ENCODE assay signal across 14 cellular contexts in the genomic region with DNA sequence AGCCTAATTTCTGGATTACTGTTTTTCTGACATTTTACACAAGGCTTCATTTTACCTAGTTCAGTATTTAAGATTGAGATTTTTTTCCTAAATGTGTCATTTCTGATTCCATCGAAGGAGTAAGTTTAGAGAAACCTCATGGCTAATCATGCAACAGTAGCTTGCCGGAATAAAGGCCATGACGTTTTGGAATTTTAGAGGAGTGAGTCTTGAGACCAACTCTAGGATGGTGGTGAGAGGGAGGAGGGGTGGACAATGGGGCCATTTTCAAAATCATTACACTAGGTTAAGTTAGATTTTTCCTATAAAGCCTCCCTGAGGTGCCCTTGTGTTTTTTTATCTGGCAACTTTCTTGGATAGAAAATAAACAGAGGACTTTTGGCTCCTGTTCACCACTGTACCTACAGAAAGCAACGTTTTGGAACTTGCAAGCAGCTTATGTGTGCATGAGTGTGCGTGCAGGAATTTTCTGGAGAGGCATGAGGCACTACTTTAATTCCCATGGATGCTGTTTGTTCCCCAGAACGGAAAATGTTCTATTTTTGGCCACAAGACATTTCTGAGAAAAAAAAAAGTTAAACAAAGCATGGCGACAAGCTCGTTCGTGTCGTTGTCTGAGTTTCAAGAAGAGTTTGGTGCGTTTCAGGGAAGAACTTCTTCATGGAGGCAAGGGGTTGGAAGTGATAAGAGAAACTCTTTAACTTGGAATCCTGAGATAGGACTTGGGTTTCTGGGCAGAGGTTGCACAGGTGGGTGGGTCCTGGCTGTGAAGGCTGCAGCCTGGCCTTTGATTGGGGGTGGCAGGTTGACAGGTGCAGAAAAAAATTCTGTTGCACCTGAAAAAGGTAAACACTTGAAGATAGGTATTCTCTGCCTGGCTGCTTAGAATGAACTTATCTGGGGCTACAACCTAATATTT.
DNase-seq lines count a peak whose midpoint lies in the region; ATAC-seq and TF ChIP-seq lines count a peak whose summit lies in the region.
"Had no signal": no experiment of that assay in that cellular context is flagged by ENCODE, and none has a peak within 500 bp of the region (broad histone marks: within the 10 kb centered on the region; RNA-seq: fewer than 3 reads in every experiment).

No MANE protein-coding gene starts in this region.

- peaks cover 19% of the 10 kb centered on the region for H3K9me2 ChIP-seq in GM23338 (ENCODE audit: insufficient read depth)

- H3K27me3 ChIP-seq in GM23338 (ENCODE audit: insufficient read depth) (no peaks in the 10 kb centered on the region), brain microvascular endothelial cell (replicated peaks) (no peaks in the 10 kb centered on the region), right atrium auricular region (no peaks in the 10 kb centered on the region), stomach (no peaks in the 10 kb centered on the region)

- TF ChIP-seq CTCF in GM23338 (conservative IDR thresholded peaks at IDR 0.05; ENCODE audit: low read depth in 2 of 2) (no peak), brain microvascular endothelial cell (IDR thresholded peaks at IDR 0.05; ENCODE audit: low read depth, low read length, missing control alignments) (no peak), right atrium auricular region (IDR thresholded peaks at IDR 0.05) (no peak), stomach (IDR thresholded peaks at IDR 0.05) (no peak)

- peak overlapping the region; percentile 80; the same call in 1 of the 2 replicates for H2AFZ ChIP-seq in GM23338

- no peaks in the 10 kb centered on the region for H3K9me3 Mint-ChIP-seq in GM23338
- H3K9me3 Mint-ChIP-seq in stimulated activated naive CD8-positive, alpha-beta T cell treated with anti-CD3 and anti-CD28 coated beads, Interleukin-15, amount 100 ng/mL, for 72 hours: peaks cover 4 to 7% of the 10 kb centered on the region in 2 donors
- H3K9me3 Mint-ChIP-seq: activated CD4-positive, alpha-beta memory T cell treated with anti-CD3 and anti-CD28 coated beads for 36 hours had no signal

- H3K27ac Mint-ChIP-seq in GM23338: no peak overlapping the region
- no peak overlapping the region for H3K27ac Mint-ChIP-seq in stimulated activated naive CD8-positive, alpha-beta T cell treated with anti-CD3 and anti-CD28 coated beads, Interleukin-15, amount 100 ng/mL, for 72 hours
- H3K27ac Mint-ChIP-seq: activated CD4-positive, alpha-beta memory T cell treated with anti-CD3 and anti-CD28 coated beads for 36 hours had no signal

- TF ChIP-seq POLR2A in stomach (IDR thresholded peaks at IDR 0.05): no peak

- H3K79me2 ChIP-seq in GM23338 (replicated peaks; ENCODE audit: insufficient read depth): no peaks in the 10 kb centered on the region

- no peak overlapping the region for H3K4me3 ChIP-seq in GM23338
- no peak overlapping the region for H3K4me3 ChIP-seq in brain microvascular endothelial cell (ENCODE audit: low read depth, low read length)
- H3K4me3 ChIP-seq in right atrium auricular region: no peak overlapping the region
- no peak overlapping the region for H3K4me3 ChIP-seq in stomach

- no peak overlapping the region for H3K27ac ChIP-seq in GM23338 (ENCODE audit: low read depth)
- H3K27ac ChIP-seq in brain microvascular endothelial cell: peak overlapping the region; percentile 0
- peak overlapping the region; percentile 35 to 64 for H3K27ac ChIP-seq in right atrium auricular region
- H3K27ac ChIP-seq in stomach: peak overlapping the region; percentile 35 to 80 (median 47)

- 25 to 39% (median 34%) methylated on average over 11 of the region's 11 CpGs for WGBS in stomach, 5 donors

- DNase-seq in GM23338 (ENCODE audit: low spot score): no peak
- no peak for DNase-seq in brain microvascular endothelial cell
- DNase-seq in right atrium auricular region (ENCODE audit: low spot score): no peak
- no peak for DNase-seq in stomach
- no peak for DNase-seq in NOMO-1 (lab: John Stamatoyannopoulos, UW; ENCODE audit: unreplicated experiment in 2 of 2)
- no peak for DNase-seq in stimulated activated naive CD8-positive, alpha-beta T cell treated with anti-CD3 and anti-CD28 coated beads, Interleukin-15, amount 100 ng/mL, for 72 hours
- DNase-seq: activated CD4-positive, alpha-beta memory T cell treated with anti-CD3 and anti-CD28 coated beads for 36 hours; activated effector memory CD4-positive, alpha-beta T cell treated with anti-CD3 and anti-CD28 coated beads, Interleukin-2, amount 50 U/mL, for 16 hours; AML-193; DMS 273 treated with DMSO at 0.1 percent for 48 hours; NCI-H1930; SHP77 treated with DMSO at 0.1 percent for 48 hours had no signal

- in situ Hi-C loops in brain microvascular endothelial cell (cut with HindIII; ENCODE audit: low pct_ligation_motif_present, low sequenced_read_pairs): no loop called here

- H3F3A ChIP-seq in GM23338 (replicated peaks; ENCODE audit: low read depth): no peaks in the 10 kb centered on the region

- H3K9me3 ChIP-seq in right atrium auricular region: no peaks in the 10 kb centered on the region
- H3K9me3 ChIP-seq in stomach: no peaks in the 10 kb centered on the region

- no peaks in the 10 kb centered on the region for H3K36me3 Mint-ChIP-seq in GM23338 (ENCODE audit: low read depth)
- H3K36me3 Mint-ChIP-seq: activated CD4-positive, alpha-beta memory T cell treated with anti-CD3 and anti-CD28 coated beads for 36 hours had no signal

- peaks cover 14% of the 10 kb centered on the region for H3K4me1 Mint-ChIP-seq in GM23338
- H3K4me1 Mint-ChIP-seq in stimulated activated naive CD8-positive, alpha-beta T cell treated with anti-CD3 and anti-CD28 coated beads, Interleukin-15, amount 100 ng/mL, for 72 hours: peaks cover 32% of the 10 kb centered on the region

- no peak overlapping the region for H3K4me3 Mint-ChIP-seq in GM23338
- H3K4me3 Mint-ChIP-seq in stimulated activated naive CD8-positive, alpha-beta T cell treated with anti-CD3 and anti-CD28 coated beads, Interleukin-15, amount 100 ng/mL, for 72 hours: no peak overlapping the region
- H3K4me3 Mint-ChIP-seq: activated CD4-positive, alpha-beta memory T cell treated with anti-CD3 and anti-CD28 coated beads for 36 hours had no signal

- H4K20me1 ChIP-seq in GM23338 (replicated peaks; ENCODE audit: insufficient read depth): no peaks in the 10 kb centered on the region

- ATAC-seq in GM23338: no peak
- no peak for ATAC-seq in GM21367 (IDR thresholded peaks at IDR 0.05; ENCODE audit: unreplicated experiment)
- ATAC-seq in GM19328 (IDR thresholded peaks at IDR 0.05; ENCODE audit: unreplicated experiment): no peak
- ATAC-seq in stimulated activated naive CD8-positive, alpha-beta T cell treated with anti-CD3 and anti-CD28 coated beads, Interleukin-15, amount 100 ng/mL, for 72 hours: no peak

- H3K4me2 ChIP-seq in GM23338: no peak overlapping the region

- H3K4me1 ChIP-seq in GM23338 (ENCODE audit: insufficient read depth) (0 out of 2 replicates have a peak, but pooled peaks cover 4% of the 10 kb centered on the region), right atrium auricular region (peaks cover 0 to 29% of the 10 kb centered on the region in 2 donors), stomach (peaks cover 11 to 32% (median 18%) of the 10 kb centered on the region in 4 donors)

- TF ChIP-seq EP300 in stomach (IDR thresholded peaks at IDR 0.05): no peak

- intact Hi-C loops in stomach (cut with DNase I; ENCODE audit: low total_unique reads): no loop called here

- H3K36me3 ChIP-seq in GM23338 (ENCODE audit: insufficient read depth): no peaks in the 10 kb centered on the region
- H3K36me3 ChIP-seq in brain microvascular endothelial cell (replicated peaks): no peaks in the 10 kb centered on the region
- no peaks in the 10 kb centered on the region for H3K36me3 ChIP-seq in right atrium auricular region
- H3K36me3 ChIP-seq in stomach: no peaks in the 10 kb centered on the region

- H3K27me3 Mint-ChIP-seq in GM23338 (ENCODE audit: insufficient read depth, low read depth, poor library complexity): peaks cover 4% of the 10 kb centered on the region
- H3K27me3 Mint-ChIP-seq in stimulated activated naive CD8-positive, alpha-beta T cell treated with anti-CD3 and anti-CD28 coated beads, Interleukin-15, amount 100 ng/mL, for 72 hours: peaks cover 11% of the 10 kb centered on the region
- H3K27me3 Mint-ChIP-seq: activated CD4-positive, alpha-beta memory T cell treated with anti-CD3 and anti-CD28 coated beads for 36 hours had no signal

TF ChIP-seq in GM23338, 12 proteins besides CTCF, POLR2A, EP300 and RAD21 (continues in another document):
- TF ChIP-seq CREB1 (CRISPR knock-in tag; IDR thresholded peaks at IDR 0.05; ENCODE audit: low read depth): no peak
- no peak for TF ChIP-seq NANOG (IDR thresholded peaks at IDR 0.05; ENCODE audit: borderline replicate concordance)
- TF ChIP-seq ZNF331 (CRISPR knock-in tag; IDR thresholded peaks at IDR 0.05; ENCODE audit: low read depth): no peak
- no peak for TF ChIP-seq JUNB (IDR thresholded peaks at IDR 0.05; ENCODE audit: unreplicated experiment)
